In the genomic region with DNA sequence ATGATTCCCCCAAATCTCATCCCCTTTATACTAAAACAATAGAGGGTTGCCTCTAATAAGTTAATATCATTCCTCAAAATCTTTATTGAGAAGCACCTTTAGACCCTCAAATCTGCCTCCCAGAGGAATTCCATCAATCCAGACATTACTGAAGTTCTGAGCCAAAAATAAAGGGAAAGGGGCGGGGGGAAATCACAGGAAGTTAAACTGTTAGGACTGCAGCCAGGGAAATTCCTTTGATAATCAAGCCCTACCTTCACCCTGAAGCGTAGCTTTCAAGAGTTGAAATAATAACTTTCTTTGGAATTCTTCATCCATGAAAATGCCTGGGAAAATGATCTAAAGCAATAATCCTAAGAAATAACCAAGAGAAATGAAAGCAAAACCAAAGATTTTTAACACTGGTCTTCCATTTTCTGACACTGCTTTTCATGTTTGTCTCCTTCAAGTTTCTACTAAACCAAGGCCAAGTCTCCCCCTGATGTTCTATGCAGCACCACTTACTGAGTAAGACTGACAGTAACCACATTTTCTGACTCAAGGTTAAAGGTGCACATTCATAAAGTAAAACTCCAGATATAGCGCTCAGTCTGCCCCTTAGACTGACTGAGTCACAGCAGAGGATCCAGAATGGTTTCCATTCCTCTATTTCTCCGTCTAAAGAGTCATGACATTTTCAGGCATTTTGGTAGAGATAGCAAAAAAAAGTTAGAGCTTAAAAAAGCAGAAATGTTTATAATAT, we compare ENCODE assay signal across 9 cellular contexts.
DNase-seq lines count a peak whose midpoint lies in the region; ATAC-seq and TF ChIP-seq lines count a peak whose summit lies in the region.
"Had no signal": no experiment of that assay in that cellular context is flagged by ENCODE, and none has a peak within 500 bp of the region (broad histone marks: within the 10 kb centered on the region; RNA-seq: fewer than 3 reads in every experiment).

No MANE protein-coding gene starts in this region.

- WGBS in GM23248 (ENCODE audit: low coverage in 1 of 2, low lambda C conversion rate in 2 of 2, missing lambda C conversion rate in 2 of 2), 2 experiments = 6 to 13% methylated on average over 4 of the region's 4 CpGs
- 51 to 60% (median 54%) methylated on average over 4 of the region's 4 CpGs for WGBS in psoas muscle, 3 donors

- H3F3A ChIP-seq in GM23248 (ENCODE audit: insufficient read depth) = peaks cover 37% of the 10 kb centered on the region
- no peaks in the 10 kb centered on the region for H3F3A ChIP-seq in Loucy (ENCODE audit: low read depth)

- H3K4me3 Mint-ChIP-seq in endothelial cell (ENCODE audit: unreplicated experiment) = peak overlapping the region; percentile 43
- H3K4me3 Mint-ChIP-seq: T-helper 1 cell treated with Interleukin-12 subunit alpha and Interleukin-12 subunit beta and Interleukin-4 antibody, amounts not matched to agents 30 μg/mL and 1 μg/mL, for 36 hours had no signal

- H3K36me3 ChIP-seq in GM23248 (ENCODE audit: low read depth) (no peaks in the 10 kb centered on the region), Loucy (ENCODE audit: insufficient read depth, low read length) (no peaks in the 10 kb centered on the region), psoas muscle (ENCODE audit: insufficient read depth in 1 of 2, low read depth in 1 of 2) (no peaks in the 10 kb centered on the region)

- intact Hi-C loops in psoas muscle (cut with DNase I) = loop anchor here in 1 of 2 donors (5.0 to 10.0 kb wide), 2 partner anchors 32 to 275 kb away; no protein-coding TSS in a partner anchor

- peaks cover 8% of the 10 kb centered on the region for H3K27me3 Mint-ChIP-seq in endothelial cell (ENCODE audit: unreplicated experiment)

- no peaks in the 10 kb centered on the region for H4K20me1 ChIP-seq in GM23248 (ENCODE audit: insufficient read depth)
- H4K20me1 ChIP-seq in Loucy (ENCODE audit: insufficient read depth, low read length, poor library complexity, severe bottlenecking) = no peaks in the 10 kb centered on the region

- H3K36me3 Mint-ChIP-seq in endothelial cell (ENCODE audit: low read depth, unreplicated experiment) = no peaks in the 10 kb centered on the region

- in situ Hi-C loops in GM23248 (cut with MboI) = no loop called here

- DNase-seq in GM12864 (ENCODE audit: low read depth) (peak; percentile 33), GM23248 (peak; percentile 88), endothelial cell (ENCODE audit: low spot score) (no peak), psoas muscle (no peak), foreskin melanocyte (no peak), NCI-H524 treated with DMSO at 0.1 percent for 48 hours (lab: John Stamatoyannopoulos, UW) (no peak), NCI-H1436 treated with DMSO at 0.1 percent for 48 hours (lab: John Stamatoyannopoulos, UW) (no peak)

- ATAC-seq in psoas muscle = peak; percentile 17 to 66 (median 38)

- H3K79me2 ChIP-seq in GM23248 (ENCODE audit: insufficient read depth) (peaks cover 72% of the 10 kb centered on the region), Loucy (ENCODE audit: insufficient read depth, low read length) (peaks cover 12% of the 10 kb centered on the region; the same call in 1 of the 2 replicates)

- no peak for TF ChIP-seq CTCF in GM12864 (IDR thresholded peaks at IDR 0.05; ENCODE audit: low read depth, low read length, missing control alignments)
- no peak for TF ChIP-seq CTCF in Loucy (conservative IDR thresholded peaks at IDR 0.05; ENCODE audit: low read length)
- no peak for TF ChIP-seq CTCF in endothelial cell (IDR thresholded peaks at IDR 0.05; ENCODE audit: unreplicated experiment)
- no peak for TF ChIP-seq CTCF in psoas muscle (IDR thresholded peaks at IDR 0.05)

- H3K4me1 Mint-ChIP-seq in endothelial cell (ENCODE audit: unreplicated experiment) = peaks cover 62% of the 10 kb centered on the region

- H3K9me3 Mint-ChIP-seq in endothelial cell (ENCODE audit: unreplicated experiment) = no peaks in the 10 kb centered on the region
- H3K9me3 Mint-ChIP-seq: T-helper 1 cell treated with Interleukin-12 subunit alpha and Interleukin-12 subunit beta and Interleukin-4 antibody, amounts not matched to agents 30 μg/mL and 1 μg/mL, for 36 hours had no signal

- peak overlapping the region; percentile 95 for H3K4me2 ChIP-seq in GM23248 (ENCODE audit: unreplicated experiment)
- H3K4me2 ChIP-seq in Loucy (ENCODE audit: low read depth, low read length, poor library complexity, severe bottlenecking) = peak overlapping the region; percentile 44

- H2AFZ ChIP-seq in GM23248 (peak overlapping the region; percentile 77), Loucy (ENCODE audit: low read length) (no peak overlapping the region)

- H3K9ac ChIP-seq in GM23248 (peak overlapping the region; percentile 83), Loucy (ENCODE audit: low read depth, low read length, poor library complexity, severe bottlenecking) (peak overlapping the region; percentile 8)

- H3K4me1 ChIP-seq in GM23248 (ENCODE audit: insufficient read depth) (peaks cover 47% of the 10 kb centered on the region), Loucy (ENCODE audit: insufficient read depth, low read length, poor library complexity, severe bottlenecking) (peaks cover 36% of the 10 kb centered on the region), psoas muscle (peaks cover 18% of the 10 kb centered on the region)

- H3K27ac ChIP-seq in GM23248 (peak overlapping the region; percentile 98), psoas muscle (peak overlapping the region; percentile 72)

- H3K27me3 ChIP-seq in GM23248 (replicated peaks; ENCODE audit: insufficient read depth) (no peaks in the 10 kb centered on the region), Loucy (ENCODE audit: insufficient read depth, low read length, poor library complexity, severe bottlenecking) (no peaks in the 10 kb centered on the region), psoas muscle (ENCODE audit: insufficient read depth in 3 of 3, low read length in 2 of 3) (no peaks in the 10 kb centered on the region)

- H3K27ac Mint-ChIP-seq in endothelial cell (ENCODE audit: unreplicated experiment) = peak overlapping the region; percentile 98
- H3K27ac Mint-ChIP-seq: T-helper 1 cell treated with Interleukin-12 subunit alpha and Interleukin-12 subunit beta and Interleukin-4 antibody, amounts not matched to agents 30 μg/mL and 1 μg/mL, for 36 hours had no signal

- H3K4me3 ChIP-seq in GM12864 (ENCODE audit: low read depth, low read length) (no peak overlapping the region; the same call in 1 of the 2 replicates), GM23248 (peak overlapping the region; percentile 65), Loucy (ENCODE audit: low read length, poor library complexity, severe bottlenecking) (peak overlapping the region; percentile 5), psoas muscle (peak overlapping the region; percentile 22)

- H3K9me2 ChIP-seq in GM23248 (ENCODE audit: insufficient read depth) (no peaks in the 10 kb centered on the region), Loucy (replicated peaks; ENCODE audit: low read depth, low read length) (no peaks in the 10 kb centered on the region)

- H3K9me3 ChIP-seq in GM23248 (ENCODE audit: low read depth) (no peaks in the 10 kb centered on the region), Loucy (ENCODE audit: insufficient read depth, low read depth, low read length) (no peaks in the 10 kb centered on the region), psoas muscle (no peaks in the 10 kb centered on the region)

Comparison
In these comparisons a context has a peak if more than half of its experiments do, and no peak if none do; other contexts are left out.
1. DNase-seq: peak in GM12864 (single experiment) and GM23248 (single experiment); none in endothelial cell (single experiment), psoas muscle (0 of 2), foreskin melanocyte (single experiment), NCI-H524 treated with DMSO at 0.1 percent for 48 hours (single experiment) and NCI-H1436 treated with DMSO at 0.1 percent for 48 hours (single experiment).